In the genomic region with DNA sequence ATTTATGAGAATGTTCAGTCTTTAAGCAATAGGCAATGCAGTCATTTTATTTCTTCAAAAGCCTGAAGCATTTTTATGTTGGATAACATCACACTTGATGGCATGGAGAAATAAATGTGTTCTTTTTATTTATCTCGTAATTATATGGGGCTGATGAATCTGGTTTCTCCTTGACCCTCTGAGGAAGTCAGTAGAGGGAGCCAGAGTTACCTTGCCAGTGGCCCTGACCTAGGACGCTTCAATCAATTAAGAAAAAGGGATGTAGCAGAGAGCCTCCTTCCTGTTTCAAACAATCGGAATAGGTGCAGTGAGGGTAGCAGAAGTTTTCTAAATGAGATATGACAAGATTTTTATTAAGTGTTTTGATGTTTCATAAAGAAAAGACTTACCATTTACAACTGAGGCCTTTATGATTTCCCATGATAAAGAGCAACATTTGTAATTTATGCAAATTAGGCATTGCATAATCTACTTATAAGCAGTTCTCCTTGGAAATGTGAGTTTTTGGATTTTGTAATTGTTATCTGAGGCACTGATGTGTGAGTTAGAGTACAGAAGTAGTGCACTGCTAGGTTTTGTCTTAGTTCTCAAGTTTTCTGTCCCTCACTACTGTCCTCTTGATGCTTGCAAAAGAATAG, we compare ENCODE assay signal across 8 cellular contexts.
DNase-seq lines count a peak whose midpoint lies in the region; ATAC-seq, FAIRE-seq and TF ChIP-seq lines count a peak whose summit lies in the region.

No MANE protein-coding gene starts in this region.

- H3K4me3 Mint-ChIP-seq in glutamatergic neuron (ENCODE audit: unreplicated experiment), result no peak overlapping the region

- no peaks in the 10 kb centered on the region for H3K36me3 Mint-ChIP-seq in glutamatergic neuron (ENCODE audit: unreplicated experiment)

- H3K4me1 Mint-ChIP-seq in glutamatergic neuron (ENCODE audit: low read depth, unreplicated experiment), result no peaks in the 10 kb centered on the region

- peak; percentile 46 for FAIRE-seq in D721Med (lab: Jason Lieb, UNC)

- no peak overlapping the region for H3K4me3 ChIP-seq in upper lobe of right lung

- peak; percentile 53 for TF ChIP-seq CTCF in D721Med (IDR thresholded peaks at IDR 0.05; ENCODE audit: insufficient read depth, missing control alignments)
- peak; percentile 7 for TF ChIP-seq CTCF in glutamatergic neuron (IDR thresholded peaks at IDR 0.05; ENCODE audit: partially characterized antibody, unreplicated experiment)
- TF ChIP-seq CTCF in upper lobe of right lung (IDR thresholded peaks at IDR 0.05), result peak; percentile 57

- in situ Hi-C loops in SK-MEL-5 (cut with HindIII; ENCODE audit: low pct_unique_long_range_greater_than_20kb, low sequenced_read_pairs), result no loop called here

- peak; percentile 92 for ATAC-seq in upper lobe of right lung
- ATAC-seq in GM21737 (IDR thresholded peaks at IDR 0.05; ENCODE audit: unreplicated experiment), result no peak

- H3K9me3 ChIP-seq in upper lobe of right lung, result no peaks in the 10 kb centered on the region

- H3K27ac ChIP-seq in upper lobe of right lung, result no peak overlapping the region

- H3K4me1 ChIP-seq in upper lobe of right lung, result peaks cover 18% of the 10 kb centered on the region

- no peaks in the 10 kb centered on the region for H3K27me3 Mint-ChIP-seq in glutamatergic neuron (ENCODE audit: unreplicated experiment)

- intact Hi-C loops in upper lobe of right lung (cut with DNase I), result no loop called here

- no peak for DNase-seq in D721Med (ENCODE audit: insufficient read length, low spot score)
- DNase-seq in HCEC 1CT, result peak; percentile 27
- DNase-seq in SK-MEL-5 (ENCODE audit: low read depth, low spot score), result peak; percentile 83
- DNase-seq in glutamatergic neuron, result no peak
- no peak for DNase-seq in upper lobe of right lung
- DNase-seq in NCI-H2029 treated with DMSO at 0.1 percent for 48 hours (lab: John Stamatoyannopoulos, UW), result no peak
- DNase-seq in Ammon's horn (ENCODE audit: low spot score), result no peak

- no peaks in the 10 kb centered on the region for H3K9me3 Mint-ChIP-seq in glutamatergic neuron (ENCODE audit: unreplicated experiment)

- H3K36me3 ChIP-seq in upper lobe of right lung, result no peaks in the 10 kb centered on the region

- no peak overlapping the region for H3K27ac Mint-ChIP-seq in glutamatergic neuron (ENCODE audit: unreplicated experiment)

- no peaks in the 10 kb centered on the region for H3K27me3 ChIP-seq in upper lobe of right lung

Comparison
In these comparisons a context has a peak if more than half of its experiments do, and no peak if none do; other contexts are left out.
1. DNase-seq: peak in HCEC 1CT (single experiment) and SK-MEL-5 (single experiment); none in D721Med (single experiment), glutamatergic neuron (single experiment), upper lobe of right lung (single experiment), NCI-H2029 treated with DMSO at 0.1 percent for 48 hours (single experiment) and Ammon's horn (single experiment).
2. CTCF ChIP-seq: peak in every context shown above with its lines; median percentile 57 in upper lobe of right lung; 53 in D721Med; 7 in glutamatergic neuron.